ENCODE assay signal across 2 cellular contexts in the genomic region with DNA sequence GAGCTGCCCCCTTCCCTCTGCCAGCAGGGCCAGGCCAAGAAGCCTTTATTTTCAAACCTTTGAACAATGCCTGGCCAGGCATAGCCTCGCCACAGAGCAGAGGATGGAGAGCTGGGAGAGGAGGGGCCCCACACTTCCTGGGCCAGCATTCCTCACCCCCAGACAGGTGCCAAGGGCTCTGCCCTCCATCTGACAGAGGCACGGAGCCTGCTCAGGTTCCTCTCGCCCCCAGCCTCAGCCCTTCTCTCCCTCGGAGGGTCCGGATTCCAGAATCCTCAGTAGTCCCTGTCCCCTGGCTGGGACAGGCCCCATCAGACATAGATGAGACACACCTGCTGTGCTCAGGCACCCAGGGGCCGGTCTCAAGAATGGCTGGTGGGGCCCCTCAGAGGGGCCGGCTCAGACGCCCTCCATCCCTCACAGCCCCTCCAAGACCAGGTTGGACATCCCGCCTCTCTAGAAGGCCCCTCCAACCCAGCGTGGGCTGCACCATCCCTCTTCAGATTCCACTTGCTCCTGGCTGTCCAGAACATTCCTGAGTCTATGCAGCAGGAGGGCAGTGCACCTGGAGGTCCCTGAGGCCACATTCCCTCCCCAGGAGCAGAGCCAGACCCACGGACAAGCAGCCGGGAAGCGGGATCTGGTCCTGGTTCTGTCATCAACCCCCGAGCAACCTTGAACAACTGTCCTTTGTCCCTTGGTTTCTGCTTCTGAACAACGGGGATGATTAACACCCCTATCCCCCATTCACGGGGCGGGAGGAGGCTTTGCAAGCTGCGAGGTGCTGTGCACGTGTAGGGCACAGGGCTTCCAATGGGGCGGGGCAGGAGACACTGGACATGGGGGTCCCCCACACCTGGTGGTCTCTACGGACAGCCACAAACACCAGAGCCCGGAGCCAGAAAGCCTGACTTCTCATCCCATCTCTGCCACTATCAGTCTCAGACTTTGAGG.
TF ChIP-seq lines count a peak whose summit lies in the region.

No MANE protein-coding gene starts in this region.

TF ChIP-seq in IMR-90, 13 proteins besides CTCF, POLR2A, EP300 and RAD21:
- TF ChIP-seq CHD1 (IDR thresholded peaks at IDR 0.05; ENCODE audit: low read depth, low read length) (no peak), CEBPB (IDR thresholded peaks at IDR 0.05; ENCODE audit: low read depth, low read length) (no peak), RCOR1 (IDR thresholded peaks at IDR 0.05; ENCODE audit: insufficient replicate concordance, low read length) (no peak), RFX5 (IDR thresholded peaks at IDR 0.05; ENCODE audit: low read depth, low read length) (no peak), BHLHE40 (IDR thresholded peaks at IDR 0.05; ENCODE audit: low read depth, low read length) (no peak), FOS (IDR thresholded peaks at IDR 0.05; ENCODE audit: low read depth, low read length) (no peak), MAZ (IDR thresholded peaks at IDR 0.05; ENCODE audit: borderline replicate concordance, low read depth, low read length) (no peak), MXI1 (IDR thresholded peaks at IDR 0.05; ENCODE audit: borderline replicate concordance, low read depth, low read length) (no peak), SMC3 (IDR thresholded peaks at IDR 0.05; ENCODE audit: low read depth, low read length) (no peak), MAFK (IDR thresholded peaks at IDR 0.05; ENCODE audit: low read depth, low read length) (no peak), NFE2L2 (IDR thresholded peaks at IDR 0.05; ENCODE audit: low read depth, low read length) (no peak)
- TF ChIP-seq, protein P1, sequence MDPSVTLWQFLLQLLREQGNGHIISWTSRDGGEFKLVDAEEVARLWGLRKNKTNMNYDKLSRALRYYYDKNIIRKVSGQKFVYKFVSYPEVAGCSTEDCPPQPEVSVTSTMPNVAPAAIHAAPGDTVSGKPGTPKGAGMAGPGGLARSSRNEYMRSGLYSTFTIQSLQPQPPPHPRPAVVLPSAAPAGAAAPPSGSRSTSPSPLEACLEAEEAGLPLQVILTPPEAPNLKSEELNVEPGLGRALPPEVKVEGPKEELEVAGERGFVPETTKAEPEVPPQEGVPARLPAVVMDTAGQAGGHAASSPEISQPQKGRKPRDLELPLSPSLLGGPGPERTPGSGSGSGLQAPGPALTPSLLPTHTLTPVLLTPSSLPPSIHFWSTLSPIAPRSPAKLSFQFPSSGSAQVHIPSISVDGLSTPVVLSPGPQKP (IDR thresholded peaks at IDR 0.05; ENCODE audit: borderline replicate concordance, low read depth, low read length), result no peak
- TF ChIP-seq, protein P2, sequence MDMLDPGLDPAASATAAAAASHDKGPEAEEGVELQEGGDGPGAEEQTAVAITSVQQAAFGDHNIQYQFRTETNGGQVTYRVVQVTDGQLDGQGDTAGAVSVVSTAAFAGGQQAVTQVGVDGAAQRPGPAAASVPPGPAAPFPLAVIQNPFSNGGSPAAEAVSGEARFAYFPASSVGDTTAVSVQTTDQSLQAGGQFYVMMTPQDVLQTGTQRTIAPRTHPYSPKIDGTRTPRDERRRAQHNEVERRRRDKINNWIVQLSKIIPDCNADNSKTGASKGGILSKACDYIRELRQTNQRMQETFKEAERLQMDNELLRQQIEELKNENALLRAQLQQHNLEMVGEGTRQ (IDR thresholded peaks at IDR 0.05; ENCODE audit: low read depth, low read length), result no peak

TF ChIP-seq in K562, 482 proteins besides CTCF, POLR2A, EP300 and RAD21:
- TF ChIP-seq FOXM1 (IDR thresholded peaks at IDR 0.05; ENCODE audit: low read depth), result no peak
- no peak for TF ChIP-seq FOXM1 (CRISPR knock-in tag; IDR thresholded peaks at IDR 0.05; ENCODE audit: low read depth)
- TF ChIP-seq, protein P3, sequence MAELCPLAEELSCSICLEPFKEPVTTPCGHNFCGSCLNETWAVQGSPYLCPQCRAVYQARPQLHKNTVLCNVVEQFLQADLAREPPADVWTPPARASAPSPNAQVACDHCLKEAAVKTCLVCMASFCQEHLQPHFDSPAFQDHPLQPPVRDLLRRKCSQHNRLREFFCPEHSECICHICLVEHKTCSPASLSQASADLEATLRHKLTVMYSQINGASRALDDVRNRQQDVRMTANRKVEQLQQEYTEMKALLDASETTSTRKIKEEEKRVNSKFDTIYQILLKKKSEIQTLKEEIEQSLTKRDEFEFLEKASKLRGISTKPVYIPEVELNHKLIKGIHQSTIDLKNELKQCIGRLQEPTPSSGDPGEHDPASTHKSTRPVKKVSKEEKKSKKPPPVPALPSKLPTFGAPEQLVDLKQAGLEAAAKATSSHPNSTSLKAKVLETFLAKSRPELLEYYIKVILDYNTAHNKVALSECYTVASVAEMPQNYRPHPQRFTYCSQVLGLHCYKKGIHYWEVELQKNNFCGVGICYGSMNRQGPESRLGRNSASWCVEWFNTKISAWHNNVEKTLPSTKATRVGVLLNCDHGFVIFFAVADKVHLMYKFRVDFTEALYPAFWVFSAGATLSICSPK (IDR thresholded peaks at IDR 0.05; ENCODE audit: borderline replicate concordance), result no peak
- no peak for TF ChIP-seq HDAC1 (IDR thresholded peaks at IDR 0.05)
- TF ChIP-seq TCF3 (CRISPR knock-in tag; IDR thresholded peaks at IDR 0.05), result no peak
- TF ChIP-seq, protein P4, sequence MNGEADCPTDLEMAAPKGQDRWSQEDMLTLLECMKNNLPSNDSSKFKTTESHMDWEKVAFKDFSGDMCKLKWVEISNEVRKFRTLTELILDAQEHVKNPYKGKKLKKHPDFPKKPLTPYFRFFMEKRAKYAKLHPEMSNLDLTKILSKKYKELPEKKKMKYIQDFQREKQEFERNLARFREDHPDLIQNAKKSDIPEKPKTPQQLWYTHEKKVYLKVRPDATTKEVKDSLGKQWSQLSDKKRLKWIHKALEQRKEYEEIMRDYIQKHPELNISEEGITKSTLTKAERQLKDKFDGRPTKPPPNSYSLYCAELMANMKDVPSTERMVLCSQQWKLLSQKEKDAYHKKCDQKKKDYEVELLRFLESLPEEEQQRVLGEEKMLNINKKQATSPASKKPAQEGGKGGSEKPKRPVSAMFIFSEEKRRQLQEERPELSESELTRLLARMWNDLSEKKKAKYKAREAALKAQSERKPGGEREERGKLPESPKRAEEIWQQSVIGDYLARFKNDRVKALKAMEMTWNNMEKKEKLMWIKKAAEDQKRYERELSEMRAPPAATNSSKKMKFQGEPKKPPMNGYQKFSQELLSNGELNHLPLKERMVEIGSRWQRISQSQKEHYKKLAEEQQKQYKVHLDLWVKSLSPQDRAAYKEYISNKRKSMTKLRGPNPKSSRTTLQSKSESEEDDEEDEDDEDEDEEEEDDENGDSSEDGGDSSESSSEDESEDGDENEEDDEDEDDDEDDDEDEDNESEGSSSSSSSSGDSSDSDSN (IDR thresholded peaks at IDR 0.05; ENCODE audit: borderline replicate concordance in 1 of 2, low read depth in 2 of 2, low read length in 2 of 2), result no peak
- TF ChIP-seq BHLHE40 (IDR thresholded peaks at IDR 0.05; ENCODE audit: low read length), result 0 out of 2 replicates have a peak, but pooled peaks have one; percentile 7
- TF ChIP-seq ETV1 (tag; conservative IDR thresholded peaks at IDR 0.05; ENCODE audit: low read depth), result no peak
- TF ChIP-seq, protein P5, sequence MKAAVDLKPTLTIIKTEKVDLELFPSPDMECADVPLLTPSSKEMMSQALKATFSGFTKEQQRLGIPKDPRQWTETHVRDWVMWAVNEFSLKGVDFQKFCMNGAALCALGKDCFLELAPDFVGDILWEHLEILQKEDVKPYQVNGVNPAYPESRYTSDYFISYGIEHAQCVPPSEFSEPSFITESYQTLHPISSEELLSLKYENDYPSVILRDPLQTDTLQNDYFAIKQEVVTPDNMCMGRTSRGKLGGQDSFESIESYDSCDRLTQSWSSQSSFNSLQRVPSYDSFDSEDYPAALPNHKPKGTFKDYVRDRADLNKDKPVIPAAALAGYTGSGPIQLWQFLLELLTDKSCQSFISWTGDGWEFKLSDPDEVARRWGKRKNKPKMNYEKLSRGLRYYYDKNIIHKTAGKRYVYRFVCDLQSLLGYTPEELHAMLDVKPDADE (conservative IDR thresholded peaks at IDR 0.05; ENCODE audit: control insufficient read depth, low read depth, low read length), result no peak
- no peak for TF ChIP-seq ZFX (CRISPR knock-in tag; IDR thresholded peaks at IDR 0.05)
- TF ChIP-seq, protein P6, sequence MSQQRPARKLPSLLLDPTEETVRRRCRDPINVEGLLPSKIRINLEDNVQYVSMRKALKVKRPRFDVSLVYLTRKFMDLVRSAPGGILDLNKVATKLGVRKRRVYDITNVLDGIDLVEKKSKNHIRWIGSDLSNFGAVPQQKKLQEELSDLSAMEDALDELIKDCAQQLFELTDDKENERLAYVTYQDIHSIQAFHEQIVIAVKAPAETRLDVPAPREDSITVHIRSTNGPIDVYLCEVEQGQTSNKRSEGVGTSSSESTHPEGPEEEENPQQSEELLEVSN (IDR thresholded peaks at IDR 0.05; ENCODE audit: borderline replicate concordance in 1 of 2, extremely low read depth in 1 of 2, insufficient read depth in 1 of 2, insufficient read length in 1 of 2, low read depth in 1 of 2, low read length in 1 of 2, poor library complexity in 1 of 2, severe bottlenecking in 1 of 2), result peak in 1 of 2 experiments; percentile 55
- no peak for TF ChIP-seq CTBP1 (IDR thresholded peaks at IDR 0.05; ENCODE audit: borderline replicate concordance)
- no peak for TF ChIP-seq ZNF146 (CRISPR knock-in tag; IDR thresholded peaks at IDR 0.05; ENCODE audit: unreplicated experiment)
- no peak for TF ChIP-seq NONO (IDR thresholded peaks at IDR 0.05; ENCODE audit: low read depth in 2 of 2, low read length in 1 of 2)
- no peak for TF ChIP-seq CSDE1 (IDR thresholded peaks at IDR 0.05)
- no peak for TF ChIP-seq ETS2 (tag; IDR thresholded peaks at IDR 0.05; ENCODE audit: borderline replicate concordance, poor library complexity, severe bottlenecking)
